ENCODE assay signal across 1 cellular context in the genomic region with DNA sequence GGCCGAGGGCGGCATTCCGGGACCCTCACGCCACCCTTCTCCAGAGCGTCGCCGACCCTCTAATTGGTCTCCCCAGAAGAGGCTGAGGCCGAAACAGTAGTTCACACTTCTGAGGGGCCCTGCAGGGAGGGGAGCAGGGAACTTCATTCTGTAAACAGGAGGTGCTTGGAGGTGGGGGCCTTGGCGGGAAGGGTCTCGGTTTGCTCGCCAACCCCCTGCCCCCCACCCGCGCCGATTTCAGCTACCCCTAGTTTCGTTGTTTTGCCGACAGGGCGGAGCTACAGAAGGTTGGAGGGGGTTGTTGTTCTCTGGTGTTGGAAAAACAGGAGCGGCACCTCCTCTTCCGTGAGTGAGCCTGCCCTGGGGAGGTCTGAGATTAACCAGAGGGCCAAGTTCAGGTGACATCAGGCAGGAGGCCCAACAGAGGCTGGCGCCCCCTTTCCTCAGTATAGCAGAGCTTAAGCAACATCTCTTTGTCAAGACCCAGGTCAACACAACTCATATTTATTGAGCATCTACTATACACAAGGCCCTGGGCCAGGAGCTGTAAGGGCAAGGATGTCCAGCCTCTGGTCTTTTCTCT.
A peak's percentile ranks its signal among the peaks of the same experiment; 100 is the strongest.
TF ChIP-seq lines count a peak whose summit lies in the region.

No MANE protein-coding gene starts in this region.

TF ChIP-seq in HepG2, 621 proteins besides CTCF, POLR2A, EP300 and RAD21 (continued from another document and continues in another):
- TF ChIP-seq, protein P1, sequence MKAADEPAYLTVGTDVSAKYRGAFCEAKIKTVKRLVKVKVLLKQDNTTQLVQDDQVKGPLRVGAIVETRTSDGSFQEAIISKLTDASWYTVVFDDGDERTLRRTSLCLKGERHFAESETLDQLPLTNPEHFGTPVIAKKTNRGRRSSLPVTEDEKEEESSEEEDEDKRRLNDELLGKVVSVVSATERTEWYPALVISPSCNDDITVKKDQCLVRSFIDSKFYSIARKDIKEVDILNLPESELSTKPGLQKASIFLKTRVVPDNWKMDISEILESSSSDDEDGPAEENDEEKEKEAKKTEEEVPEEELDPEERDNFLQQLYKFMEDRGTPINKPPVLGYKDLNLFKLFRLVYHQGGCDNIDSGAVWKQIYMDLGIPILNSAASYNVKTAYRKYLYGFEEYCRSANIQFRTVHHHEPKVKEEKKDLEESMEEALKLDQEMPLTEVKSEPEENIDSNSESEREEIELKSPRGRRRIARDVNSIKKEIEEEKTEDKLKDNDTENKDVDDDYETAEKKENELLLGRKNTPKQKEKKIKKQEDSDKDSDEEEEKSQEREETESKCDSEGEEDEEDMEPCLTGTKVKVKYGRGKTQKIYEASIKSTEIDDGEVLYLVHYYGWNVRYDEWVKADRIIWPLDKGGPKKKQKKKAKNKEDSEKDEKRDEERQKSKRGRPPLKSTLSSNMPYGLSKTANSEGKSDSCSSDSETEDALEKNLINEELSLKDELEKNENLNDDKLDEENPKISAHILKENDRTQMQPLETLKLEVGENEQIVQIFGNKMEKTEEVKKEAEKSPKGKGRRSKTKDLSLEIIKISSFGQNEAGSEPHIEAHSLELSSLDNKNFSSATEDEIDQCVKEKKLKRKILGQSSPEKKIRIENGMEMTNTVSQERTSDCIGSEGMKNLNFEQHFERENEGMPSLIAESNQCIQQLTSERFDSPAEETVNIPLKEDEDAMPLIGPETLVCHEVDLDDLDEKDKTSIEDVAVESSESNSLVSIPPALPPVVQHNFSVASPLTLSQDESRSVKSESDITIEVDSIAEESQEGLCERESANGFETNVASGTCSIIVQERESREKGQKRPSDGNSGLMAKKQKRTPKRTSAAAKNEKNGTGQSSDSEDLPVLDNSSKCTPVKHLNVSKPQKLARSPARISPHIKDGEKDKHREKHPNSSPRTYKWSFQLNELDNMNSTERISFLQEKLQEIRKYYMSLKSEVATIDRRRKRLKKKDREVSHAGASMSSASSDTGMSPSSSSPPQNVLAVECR (CRISPR knock-in tag; IDR thresholded peaks at IDR 0.05; ENCODE audit: borderline replicate concordance), result no peak; the same call in 1 of the 2 replicates
- TF ChIP-seq TSC22D2 (CRISPR knock-in tag; IDR thresholded peaks at IDR 0.05; ENCODE audit: borderline replicate concordance) (no peak), ZNF354B (CRISPR knock-in tag; IDR thresholded peaks at IDR 0.05) (no peak), NFYC (CRISPR knock-in tag; IDR thresholded peaks at IDR 0.05) (peak; percentile 23; the same call in 1 of the 2 replicates), PHF20 (CRISPR knock-in tag; IDR thresholded peaks at IDR 0.05) (no peak), SMAD1 (CRISPR knock-in tag; IDR thresholded peaks at IDR 0.05; ENCODE audit: borderline replicate concordance, low read depth) (no peak), PCBP2 (optimal IDR thresholded peaks at IDR 0.05; ENCODE audit: low read depth, low read length, poor library complexity, severe bottlenecking) (no peak), ZNF775 (CRISPR knock-in tag; IDR thresholded peaks at IDR 0.05; ENCODE audit: borderline replicate concordance) (no peak), ZNF441 (CRISPR knock-in tag; IDR thresholded peaks at IDR 0.05; ENCODE audit: borderline replicate concordance) (no peak), ZNF720 (CRISPR knock-in tag; IDR thresholded peaks at IDR 0.05) (no peak), NCOA5 (CRISPR knock-in tag; IDR thresholded peaks at IDR 0.05) (no peak), HNRNPUL1 (IDR thresholded peaks at IDR 0.05; ENCODE audit: low read depth, low read length) (no peak), HDAC6 (IDR thresholded peaks at IDR 0.05; ENCODE audit: low read depth, low read length) (no peak), MED8 (CRISPR knock-in tag; IDR thresholded peaks at IDR 0.05; ENCODE audit: insufficient replicate concordance) (peak; percentile 67), MYC (CRISPR knock-in tag; IDR thresholded peaks at IDR 0.05; ENCODE audit: borderline replicate concordance) (no peak), NBN (conservative IDR thresholded peaks at IDR 0.05) (no peak), RARA (CRISPR knock-in tag; IDR thresholded peaks at IDR 0.05) (peak; percentile 99), IRF2 (CRISPR knock-in tag; IDR thresholded peaks at IDR 0.05) (no peak; the same call in 1 of the 2 replicates), ARHGAP35 (CRISPR knock-in tag; IDR thresholded peaks at IDR 0.05; ENCODE audit: borderline replicate concordance) (no peak), PAF1 (CRISPR knock-in tag; IDR thresholded peaks at IDR 0.05) (peak; percentile 43), KDM6A (CRISPR knock-in tag; IDR thresholded peaks at IDR 0.05; ENCODE audit: low read depth) (no peak), ZIK1 (CRISPR knock-in tag; IDR thresholded peaks at IDR 0.05; ENCODE audit: borderline replicate concordance, low read depth) (no peak), TCF7 (IDR thresholded peaks at IDR 0.05; ENCODE audit: low read depth) (peak; percentile 10; the same call in 1 of the 2 replicates), ZNF12 (CRISPR knock-in tag; IDR thresholded peaks at IDR 0.05) (no peak; the same call in 1 of the 2 replicates), ZNF3 (CRISPR knock-in tag; IDR thresholded peaks at IDR 0.05) (no peak; the same call in 1 of the 2 replicates), ZBTB38 (CRISPR knock-in tag; IDR thresholded peaks at IDR 0.05) (no peak), ZFP36L2 (CRISPR knock-in tag; IDR thresholded peaks at IDR 0.05) (no peak), SAP130 (CRISPR knock-in tag; IDR thresholded peaks at IDR 0.05; ENCODE audit: low read depth) (peak; percentile 86), MLLT10 (CRISPR knock-in tag; IDR thresholded peaks at IDR 0.05) (no peak), NR2F2 (IDR thresholded peaks at IDR 0.05; ENCODE audit: borderline replicate concordance, low read depth) (no peak)
- TF ChIP-seq, protein P2, sequence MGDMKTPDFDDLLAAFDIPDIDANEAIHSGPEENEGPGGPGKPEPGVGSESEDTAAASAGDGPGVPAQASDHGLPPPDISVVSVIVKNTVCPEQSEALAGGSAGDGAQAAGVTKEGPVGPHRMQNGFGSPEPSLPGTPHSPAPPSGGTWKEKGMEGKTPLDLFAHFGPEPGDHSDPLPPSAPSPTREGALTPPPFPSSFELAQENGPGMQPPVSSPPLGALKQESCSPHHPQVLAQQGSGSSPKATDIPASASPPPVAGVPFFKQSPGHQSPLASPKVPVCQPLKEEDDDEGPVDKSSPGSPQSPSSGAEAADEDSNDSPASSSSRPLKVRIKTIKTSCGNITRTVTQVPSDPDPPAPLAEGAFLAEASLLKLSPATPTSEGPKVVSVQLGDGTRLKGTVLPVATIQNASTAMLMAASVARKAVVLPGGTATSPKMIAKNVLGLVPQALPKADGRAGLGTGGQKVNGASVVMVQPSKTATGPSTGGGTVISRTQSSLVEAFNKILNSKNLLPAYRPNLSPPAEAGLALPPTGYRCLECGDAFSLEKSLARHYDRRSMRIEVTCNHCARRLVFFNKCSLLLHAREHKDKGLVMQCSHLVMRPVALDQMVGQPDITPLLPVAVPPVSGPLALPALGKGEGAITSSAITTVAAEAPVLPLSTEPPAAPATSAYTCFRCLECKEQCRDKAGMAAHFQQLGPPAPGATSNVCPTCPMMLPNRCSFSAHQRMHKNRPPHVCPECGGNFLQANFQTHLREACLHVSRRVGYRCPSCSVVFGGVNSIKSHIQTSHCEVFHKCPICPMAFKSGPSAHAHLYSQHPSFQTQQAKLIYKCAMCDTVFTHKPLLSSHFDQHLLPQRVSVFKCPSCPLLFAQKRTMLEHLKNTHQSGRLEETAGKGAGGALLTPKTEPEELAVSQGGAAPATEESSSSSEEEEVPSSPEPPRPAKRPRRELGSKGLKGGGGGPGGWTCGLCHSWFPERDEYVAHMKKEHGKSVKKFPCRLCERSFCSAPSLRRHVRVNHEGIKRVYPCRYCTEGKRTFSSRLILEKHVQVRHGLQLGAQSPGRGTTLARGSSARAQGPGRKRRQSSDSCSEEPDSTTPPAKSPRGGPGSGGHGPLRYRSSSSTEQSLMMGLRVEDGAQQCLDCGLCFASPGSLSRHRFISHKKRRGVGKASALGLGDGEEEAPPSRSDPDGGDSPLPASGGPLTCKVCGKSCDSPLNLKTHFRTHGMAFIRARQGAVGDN (CRISPR knock-in tag; IDR thresholded peaks at IDR 0.05), result peak; percentile 20; the same call in 1 of the 2 replicates
- TF ChIP-seq, protein P3, sequence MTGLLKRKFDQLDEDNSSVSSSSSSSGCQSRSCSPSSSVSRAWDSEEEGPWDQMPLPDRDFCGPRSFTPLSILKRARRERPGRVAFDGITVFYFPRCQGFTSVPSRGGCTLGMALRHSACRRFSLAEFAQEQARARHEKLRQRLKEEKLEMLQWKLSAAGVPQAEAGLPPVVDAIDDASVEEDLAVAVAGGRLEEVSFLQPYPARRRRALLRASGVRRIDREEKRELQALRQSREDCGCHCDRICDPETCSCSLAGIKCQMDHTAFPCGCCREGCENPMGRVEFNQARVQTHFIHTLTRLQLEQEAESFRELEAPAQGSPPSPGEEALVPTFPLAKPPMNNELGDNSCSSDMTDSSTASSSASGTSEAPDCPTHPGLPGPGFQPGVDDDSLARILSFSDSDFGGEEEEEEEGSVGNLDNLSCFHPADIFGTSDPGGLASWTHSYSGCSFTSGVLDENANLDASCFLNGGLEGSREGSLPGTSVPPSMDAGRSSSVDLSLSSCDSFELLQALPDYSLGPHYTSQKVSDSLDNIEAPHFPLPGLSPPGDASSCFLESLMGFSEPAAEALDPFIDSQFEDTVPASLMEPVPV (CRISPR knock-in tag; IDR thresholded peaks at IDR 0.05), result no peak
- TF ChIP-seq, protein P4, sequence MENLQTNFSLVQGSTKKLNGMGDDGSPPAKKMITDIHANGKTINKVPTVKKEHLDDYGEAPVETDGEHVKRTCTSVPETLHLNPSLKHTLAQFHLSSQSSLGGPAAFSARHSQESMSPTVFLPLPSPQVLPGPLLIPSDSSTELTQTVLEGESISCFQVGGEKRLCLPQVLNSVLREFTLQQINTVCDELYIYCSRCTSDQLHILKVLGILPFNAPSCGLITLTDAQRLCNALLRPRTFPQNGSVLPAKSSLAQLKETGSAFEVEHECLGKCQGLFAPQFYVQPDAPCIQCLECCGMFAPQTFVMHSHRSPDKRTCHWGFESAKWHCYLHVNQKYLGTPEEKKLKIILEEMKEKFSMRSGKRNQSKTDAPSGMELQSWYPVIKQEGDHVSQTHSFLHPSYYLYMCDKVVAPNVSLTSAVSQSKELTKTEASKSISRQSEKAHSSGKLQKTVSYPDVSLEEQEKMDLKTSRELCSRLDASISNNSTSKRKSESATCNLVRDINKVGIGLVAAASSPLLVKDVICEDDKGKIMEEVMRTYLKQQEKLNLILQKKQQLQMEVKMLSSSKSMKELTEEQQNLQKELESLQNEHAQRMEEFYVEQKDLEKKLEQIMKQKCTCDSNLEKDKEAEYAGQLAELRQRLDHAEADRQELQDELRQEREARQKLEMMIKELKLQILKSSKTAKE (CRISPR knock-in tag; IDR thresholded peaks at IDR 0.05; ENCODE audit: borderline replicate concordance), result peak; percentile 91; the same call in 1 of the 2 replicates
- TF ChIP-seq, protein P5, sequence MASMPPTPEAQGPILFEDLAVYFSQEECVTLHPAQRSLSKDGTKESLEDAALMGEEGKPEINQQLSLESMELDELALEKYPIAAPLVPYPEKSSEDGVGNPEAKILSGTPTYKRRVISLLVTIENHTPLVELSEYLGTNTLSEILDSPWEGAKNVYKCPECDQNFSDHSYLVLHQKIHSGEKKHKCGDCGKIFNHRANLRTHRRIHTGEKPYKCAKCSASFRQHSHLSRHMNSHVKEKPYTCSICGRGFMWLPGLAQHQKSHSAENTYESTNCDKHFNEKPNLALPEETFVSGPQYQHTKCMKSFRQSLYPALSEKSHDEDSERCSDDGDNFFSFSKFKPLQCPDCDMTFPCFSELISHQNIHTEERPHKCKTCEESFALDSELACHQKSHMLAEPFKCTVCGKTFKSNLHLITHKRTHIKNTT (CRISPR knock-in tag; IDR thresholded peaks at IDR 0.05), result no peak
- TF ChIP-seq, protein P6, sequence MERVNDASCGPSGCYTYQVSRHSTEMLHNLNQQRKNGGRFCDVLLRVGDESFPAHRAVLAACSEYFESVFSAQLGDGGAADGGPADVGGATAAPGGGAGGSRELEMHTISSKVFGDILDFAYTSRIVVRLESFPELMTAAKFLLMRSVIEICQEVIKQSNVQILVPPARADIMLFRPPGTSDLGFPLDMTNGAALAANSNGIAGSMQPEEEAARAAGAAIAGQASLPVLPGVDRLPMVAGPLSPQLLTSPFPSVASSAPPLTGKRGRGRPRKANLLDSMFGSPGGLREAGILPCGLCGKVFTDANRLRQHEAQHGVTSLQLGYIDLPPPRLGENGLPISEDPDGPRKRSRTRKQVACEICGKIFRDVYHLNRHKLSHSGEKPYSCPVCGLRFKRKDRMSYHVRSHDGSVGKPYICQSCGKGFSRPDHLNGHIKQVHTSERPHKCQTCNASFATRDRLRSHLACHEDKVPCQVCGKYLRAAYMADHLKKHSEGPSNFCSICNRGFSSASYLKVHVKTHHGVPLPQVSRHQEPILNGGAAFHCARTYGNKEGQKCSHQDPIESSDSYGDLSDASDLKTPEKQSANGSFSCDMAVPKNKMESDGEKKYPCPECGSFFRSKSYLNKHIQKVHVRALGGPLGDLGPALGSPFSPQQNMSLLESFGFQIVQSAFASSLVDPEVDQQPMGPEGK (CRISPR knock-in tag; IDR thresholded peaks at IDR 0.05), result peak; percentile 98
- TF ChIP-seq, protein P7, sequence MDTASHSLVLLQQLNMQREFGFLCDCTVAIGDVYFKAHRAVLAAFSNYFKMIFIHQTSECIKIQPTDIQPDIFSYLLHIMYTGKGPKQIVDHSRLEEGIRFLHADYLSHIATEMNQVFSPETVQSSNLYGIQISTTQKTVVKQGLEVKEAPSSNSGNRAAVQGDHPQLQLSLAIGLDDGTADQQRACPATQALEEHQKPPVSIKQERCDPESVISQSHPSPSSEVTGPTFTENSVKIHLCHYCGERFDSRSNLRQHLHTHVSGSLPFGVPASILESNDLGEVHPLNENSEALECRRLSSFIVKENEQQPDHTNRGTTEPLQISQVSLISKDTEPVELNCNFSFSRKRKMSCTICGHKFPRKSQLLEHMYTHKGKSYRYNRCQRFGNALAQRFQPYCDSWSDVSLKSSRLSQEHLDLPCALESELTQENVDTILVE (CRISPR knock-in tag; IDR thresholded peaks at IDR 0.05), result peak; percentile 71; the same call in 1 of the 2 replicates
- TF ChIP-seq, protein P8, sequence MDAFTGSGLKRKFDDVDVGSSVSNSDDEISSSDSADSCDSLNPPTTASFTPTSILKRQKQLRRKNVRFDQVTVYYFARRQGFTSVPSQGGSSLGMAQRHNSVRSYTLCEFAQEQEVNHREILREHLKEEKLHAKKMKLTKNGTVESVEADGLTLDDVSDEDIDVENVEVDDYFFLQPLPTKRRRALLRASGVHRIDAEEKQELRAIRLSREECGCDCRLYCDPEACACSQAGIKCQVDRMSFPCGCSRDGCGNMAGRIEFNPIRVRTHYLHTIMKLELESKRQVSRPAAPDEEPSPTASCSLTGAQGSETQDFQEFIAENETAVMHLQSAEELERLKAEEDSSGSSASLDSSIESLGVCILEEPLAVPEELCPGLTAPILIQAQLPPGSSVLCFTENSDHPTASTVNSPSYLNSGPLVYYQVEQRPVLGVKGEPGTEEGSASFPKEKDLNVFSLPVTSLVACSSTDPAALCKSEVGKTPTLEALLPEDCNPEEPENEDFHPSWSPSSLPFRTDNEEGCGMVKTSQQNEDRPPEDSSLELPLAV (CRISPR knock-in tag; conservative IDR thresholded peaks at IDR 0.05; ENCODE audit: low read depth), result no peak
- TF ChIP-seq, protein P9, sequence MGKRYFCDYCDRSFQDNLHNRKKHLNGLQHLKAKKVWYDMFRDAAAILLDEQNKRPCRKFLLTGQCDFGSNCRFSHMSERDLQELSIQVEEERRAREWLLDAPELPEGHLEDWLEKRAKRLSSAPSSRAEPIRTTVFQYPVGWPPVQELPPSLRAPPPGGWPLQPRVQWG (CRISPR knock-in tag; IDR thresholded peaks at IDR 0.05; ENCODE audit: borderline replicate concordance, low read depth), result no peak
